ENCODE assay signal across 7 cellular contexts in the genomic region with DNA sequence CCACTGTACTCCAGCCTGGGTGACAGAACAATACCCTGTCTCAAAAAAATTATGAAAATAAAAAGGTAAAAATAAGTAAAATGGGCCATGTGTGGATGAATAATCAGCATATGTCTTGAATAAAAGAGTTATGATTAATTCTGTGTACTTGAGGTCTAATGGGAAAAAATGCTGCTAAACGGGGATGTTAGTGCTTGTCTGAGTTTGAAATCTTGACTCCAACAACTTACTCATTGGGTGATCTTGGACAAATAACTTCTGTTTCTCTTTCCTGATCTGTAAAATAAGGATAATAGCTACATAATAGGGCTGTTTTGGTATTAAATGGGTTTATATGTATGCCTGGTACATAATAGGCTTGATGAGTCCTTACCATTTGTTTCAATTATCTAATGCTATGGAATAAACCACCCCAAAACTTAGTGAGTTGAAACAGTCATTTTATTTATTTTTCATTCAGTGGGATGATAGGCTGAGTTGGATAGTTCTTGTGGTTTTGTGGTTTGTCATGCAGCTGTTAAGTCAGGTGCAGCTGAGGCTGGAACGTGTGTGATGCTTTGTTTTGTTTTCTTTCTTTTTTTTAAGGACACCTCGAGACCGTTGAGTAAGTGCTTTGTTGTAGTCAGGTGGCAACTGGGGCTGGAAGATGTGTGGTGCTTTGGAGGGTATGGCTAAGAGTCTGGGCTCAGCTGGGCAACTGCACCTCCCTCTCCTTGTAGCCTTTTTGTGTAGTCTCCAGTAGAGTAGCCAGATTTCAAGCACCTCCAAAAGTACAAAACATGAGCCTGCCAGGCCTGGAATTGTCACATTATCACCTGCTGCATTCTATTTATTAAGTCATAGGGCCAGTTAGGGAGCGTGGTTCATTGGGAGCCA. TPM values are rescaled to one million over a fixed set of nuclear protein-coding genes. Genes with fewer than 3 reads are reported as not detected.
DNase-seq lines count a peak whose midpoint lies in the region; ATAC-seq and TF ChIP-seq lines count a peak whose summit lies in the region.

No MANE protein-coding gene starts in this region.

- H3K27ac ChIP-seq in left ventricle myocardium inferior (replicated peaks) (peak overlapping the region; percentile 70), PC-3 (ENCODE audit: low read length) (no peak overlapping the region)

- H2AFZ ChIP-seq in PC-3 (ENCODE audit: low read length): no peak overlapping the region

- H3K9me3 ChIP-seq in left ventricle myocardium inferior (replicated peaks) (peaks cover 5% of the 10 kb centered on the region), PC-3 (ENCODE audit: low read length) (peaks cover 19% of the 10 kb centered on the region)

- no peak overlapping the region for H3K4me2 ChIP-seq in PC-3 (ENCODE audit: low read length)

- peaks cover 12% of the 10 kb centered on the region for H3K9me3 Mint-ChIP-seq in HFFc6

- H3K4me3 ChIP-seq in NB4 (ENCODE audit: low read depth, low read length): peak overlapping the region; percentile 27
- H3K4me3 ChIP-seq in left ventricle myocardium inferior: no peak overlapping the region
- no peak overlapping the region for H3K4me3 ChIP-seq in PC-3 (ENCODE audit: low read length)

- H3K36me3 ChIP-seq in left ventricle myocardium inferior (peaks cover 18% of the 10 kb centered on the region), PC-3 (ENCODE audit: low read depth, low read length) (peaks cover 72% of the 10 kb centered on the region)

- POLR2A ChIA-PET in PC-3 (lab: Charles Lee; ENCODE audit: unreplicated experiment): no interaction called here

- no peak overlapping the region for H3K9ac ChIP-seq in PC-3 (ENCODE audit: low read length)

- H3K36me3 Mint-ChIP-seq in HFFc6 (ENCODE audit: low read depth): peaks cover 46% of the 10 kb centered on the region

- H3K4me1 Mint-ChIP-seq in HFFc6 (ENCODE audit: low read depth): peaks cover 40% of the 10 kb centered on the region

- H3F3A ChIP-seq in PC-3 (ENCODE audit: low read length, unreplicated experiment): peaks cover 4% of the 10 kb centered on the region

- H3K79me2 ChIP-seq in PC-3 (ENCODE audit: low read length): peaks cover 91% of the 10 kb centered on the region

- no peaks in the 10 kb centered on the region for H3K27me3 Mint-ChIP-seq in HFFc6 (ENCODE audit: insufficient read depth)

- CTCF ChIA-PET in PC-3 (lab: Charles Lee): interaction anchor here (0.6 kb wide), 1 partner anchor 106 kb away, joined by 3 read pairs; no protein-coding TSS in a partner anchor

- H3K9me2 ChIP-seq in PC-3 (replicated peaks; ENCODE audit: low read length): no peaks in the 10 kb centered on the region

- TF ChIP-seq POLR2A in GM18505 (IDR thresholded peaks at IDR 0.05; ENCODE audit: borderline replicate concordance, extremely low read depth, insufficient read depth, insufficient read length): peak; percentile 18
- no peak for TF ChIP-seq POLR2A in NB4 (IDR thresholded peaks at IDR 0.05; ENCODE audit: extremely low read depth, insufficient read length)

- intact Hi-C loops in left ventricle myocardium inferior (cut with micrococcal nuclease) (no loop called here), PC-3 (cut with micrococcal nuclease) (no loop called here)

- H3K4me3 Mint-ChIP-seq in HFFc6: no peak overlapping the region

- no peak for TF ChIP-seq CTCF in HFFc6 (IDR thresholded peaks at IDR 0.05)
- no peak for TF ChIP-seq CTCF in NB4 (IDR thresholded peaks at IDR 0.05; ENCODE audit: low read depth, low read length)
- TF ChIP-seq CTCF in left ventricle myocardium inferior (IDR thresholded peaks at IDR 0.05; ENCODE audit: borderline replicate concordance): no peak
- TF ChIP-seq CTCF in PC-3 (conservative IDR thresholded peaks at IDR 0.05; ENCODE audit: low read depth, low read length): no peak

- H3K4me1 ChIP-seq in left ventricle myocardium inferior (peaks cover 59% of the 10 kb centered on the region), PC-3 (ENCODE audit: insufficient read depth, low read length) (peaks cover 10% of the 10 kb centered on the region)

- ATAC-seq in GM18505 (IDR thresholded peaks at IDR 0.05; ENCODE audit: unreplicated experiment) (peak; percentile 57), PC-3 (no peak)

- H3K27me3 ChIP-seq in left ventricle myocardium inferior (ENCODE audit: low read depth): no peaks in the 10 kb centered on the region
- no peaks in the 10 kb centered on the region for H3K27me3 ChIP-seq in PC-3 (ENCODE audit: low read length)

- DNase-seq in HFFc6 (peak; percentile 8), NB4 (ENCODE audit: low read depth) (peak; percentile 69), activated T-cell treated with anti-CD3 and anti-CD28 coated beads for 1 hour (ENCODE audit: low read depth) (peak; percentile 36), left ventricle myocardium inferior (no peak), PC-3 (no peak), retina (no peak)

- H4K20me1 ChIP-seq in PC-3 (ENCODE audit: low read length): no peaks in the 10 kb centered on the region

- no TSS peak for BruUV-seq in PC-3 (replicated peaks; lab: Mats Ljungman, UMichigan)

- peak overlapping the region; percentile 49 for H3K27ac Mint-ChIP-seq in HFFc6

RNA-seq across cellular contexts. Expression of a gene that starts 4.9 kb away (rescaled TPM):
- 10 to 100 TPM; 21.9 to 28.1 (median 22.7) TPM for total RNA-seq in HFFc6 (2021; fragmentation: NEBNext Ultra II Directional; extraction: Animal tissue kit (Norgen Biotek cat#: 25700))
- total RNA-seq in left ventricle myocardium inferior (29.3 TPM), PC-3 (2014; rRNA removed) (36.3 and 55.7 TPM in 2 replicates)

RNA-seq across cellular contexts. Expression of a gene that starts 26.5 kb away (rescaled TPM):
- total RNA-seq in HFFc6 (2021; fragmentation: NEBNext Ultra II Directional; extraction: Animal tissue kit (Norgen Biotek cat#: 25700)): 1 to 10 TPM; 1.6 to 3.2 (median 2.0) TPM
- total RNA-seq in left ventricle myocardium inferior: 18.5 TPM
- total RNA-seq in PC-3 (2014; rRNA removed): 34.7 and 35.3 TPM in 2 replicates

Comparison
In these comparisons a context has a peak if more than half of its experiments do, and no peak if none do; other contexts are left out.
1. DNase-seq: peak in HFFc6 (single experiment), NB4 (single experiment) and activated T-cell treated with anti-CD3 and anti-CD28 coated beads for 1 hour (single experiment); none in left ventricle myocardium inferior (single experiment), PC-3 (single experiment) and retina (single experiment).